In genomic region chr1:164802573-164803282, GRCh38 we compare ENCODE assay signal across 20 cellular contexts.
DNase-seq lines count a peak whose midpoint lies in the region; ATAC-seq and TF ChIP-seq lines count a peak whose summit lies in the region.
"Had no signal": no experiment of that assay in that cellular context is flagged by ENCODE, and none has a peak within 500 bp of the region (broad histone marks: within the 10 kb centered on the region; RNA-seq: fewer than 3 reads in every experiment).

No MANE protein-coding gene starts in this region.

- H3K36me3 ChIP-seq in prostate gland = no peaks in the 10 kb centered on the region
- H3K36me3 ChIP-seq in upper lobe of left lung = peaks cover 0 to 14% (median 4%) of the 10 kb centered on the region in 4 donors

- TF ChIP-seq EP300 in upper lobe of left lung (IDR thresholded peaks at IDR 0.05) = no peak

- peak overlapping the region; percentile 75 to 77 for H3K27ac ChIP-seq in coronary artery
- peak overlapping the region; percentile 27 to 37 for H3K27ac ChIP-seq in prostate gland
- peak overlapping the region; percentile 16 to 67 (median 44) for H3K27ac ChIP-seq in upper lobe of left lung
- H3K27ac ChIP-seq: Peyer's patch had no signal

- no peak overlapping the region for H3K4me3 ChIP-seq in coronary artery
- H3K4me3 ChIP-seq in prostate gland = no peak overlapping the region
- no peak overlapping the region for H3K4me3 ChIP-seq in upper lobe of left lung
- H3K4me3 ChIP-seq: Peyer's patch had no signal

- H3K4me1 ChIP-seq in prostate gland (replicated peaks) (no peaks in the 10 kb centered on the region), upper lobe of left lung (peaks cover 6 to 14% (median 9%) of the 10 kb centered on the region in 4 donors)

- no peak for TF ChIP-seq CTCF in coronary artery (IDR thresholded peaks at IDR 0.05)
- no peak for TF ChIP-seq CTCF in prostate gland (IDR thresholded peaks at IDR 0.05)
- TF ChIP-seq CTCF in upper lobe of left lung (IDR thresholded peaks at IDR 0.05) = no peak

- intact Hi-C loops in prostate gland (cut with DNase I) = no loop called here

- H3K27me3 ChIP-seq in prostate gland (replicated peaks; ENCODE audit: insufficient read depth) = no peaks in the 10 kb centered on the region
- no peaks in the 10 kb centered on the region for H3K27me3 ChIP-seq in upper lobe of left lung
- H3K27me3 ChIP-seq: Peyer's patch had no signal

- DNase-seq in SW480 (ENCODE audit: low spot score) (peak; percentile 63), coronary artery (ENCODE audit: low spot score) (no peak), prostate gland (ENCODE audit: low spot score) (no peak), upper lobe of left lung (no peak), NCI-H510A (lab: John Stamatoyannopoulos, UW) (no peak), GM03348 (ENCODE audit: low spot score) (no peak)
- no peak for DNase-seq in stimulated activated CD4-positive, alpha-beta T cell treated with anti-CD3 and anti-CD28 coated beads, Interleukin-2, amount 100 ng/mL, for 24 hours
- DNase-seq: activated CD4-positive, alpha-beta T cell treated with anti-CD3 and anti-CD28 coated beads, Interleukin-2, amount 10 ng/mL, durations not matched to agents 7 days and 5 days; activated naive CD8-positive, alpha-beta T cell treated with anti-CD3 and anti-CD28 coated beads for 36 hours; CD4-positive, CD25-positive, alpha-beta regulatory T cell; cortex of kidney; head of caudate nucleus; IMR-90; NCI-H1417 treated with DMSO at 0.1 percent for 48 hours; NCI-H2107; NCI-H524 treated with DMSO at 0.1 percent for 48 hours; nephron progenitor cell; Peyer's patch; stimulated activated CD4-positive, alpha-beta T cell treated with anti-CD3 and anti-CD28 coated beads, Interleukin-4, amount 100 ng/mL, for 4 hours; T-helper 17 cell had no signal

- H3K9me3 ChIP-seq in prostate gland (no peaks in the 10 kb centered on the region), upper lobe of left lung (no peaks in the 10 kb centered on the region)
- H3K9me3 ChIP-seq: Peyer's patch had no signal

- no peak for TF ChIP-seq POLR2A in prostate gland (IDR thresholded peaks at IDR 0.05)
- TF ChIP-seq POLR2A in upper lobe of left lung (IDR thresholded peaks at IDR 0.05) = no peak

- no peak for ATAC-seq in upper lobe of left lung (ENCODE audit: low FRiP score in 2 of 2)
- ATAC-seq: T-helper 17 cell had no signal

- WGBS in prostate gland = 89% methylated on average over 5 of the region's 5 CpGs
- WGBS in upper lobe of left lung, 2 donors = 71% methylated on average over 5 of the region's 5 CpGs
